Comparison of ENCODE assay signal across 8 cellular contexts in the genomic region with DNA sequence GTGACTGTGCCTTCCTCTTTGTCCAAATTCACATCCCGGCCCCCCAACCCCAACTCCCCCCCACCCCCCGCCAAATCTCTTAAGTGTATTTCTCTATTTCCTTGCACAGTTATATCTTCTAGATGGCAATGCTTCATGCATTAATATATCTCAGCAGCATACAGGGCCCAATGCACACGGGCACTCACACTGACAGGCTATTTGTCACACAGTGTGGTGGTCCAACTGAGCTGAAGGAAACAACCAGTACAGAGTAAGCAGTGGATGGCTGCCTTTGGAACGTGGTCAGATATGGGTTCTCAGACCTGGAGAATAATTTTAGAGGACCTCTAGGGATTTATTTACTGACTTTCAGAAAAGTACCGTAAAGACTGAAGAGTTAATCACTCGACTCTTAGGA. TPM values are rescaled to one million over a fixed set of nuclear protein-coding genes. Genes with fewer than 3 reads are reported as not detected.
A peak's percentile ranks its signal among the peaks of the same experiment; 100 is the strongest.
DNase-seq lines count a peak whose midpoint lies in the region; ATAC-seq and TF ChIP-seq lines count a peak whose summit lies in the region.

No MANE protein-coding gene starts in this region.

- peaks cover 8% of the 10 kb centered on the region for H3F3A ChIP-seq in neural progenitor cell (ENCODE audit: low read depth)

- H3K4me1 Mint-ChIP-seq in Calu3 (ENCODE audit: low read depth, unreplicated experiment) (peaks cover 18% of the 10 kb centered on the region), neural progenitor cell (peaks cover 6% of the 10 kb centered on the region), nephron progenitor cell (no peaks in the 10 kb centered on the region)

- no peaks in the 10 kb centered on the region for H3K9me3 Mint-ChIP-seq in Calu3 (ENCODE audit: low read depth, unreplicated experiment)
- H3K9me3 Mint-ChIP-seq in neural progenitor cell: peaks cover 4% of the 10 kb centered on the region
- peaks cover 28% of the 10 kb centered on the region for H3K9me3 Mint-ChIP-seq in nephron progenitor cell

- H3K4me3 Mint-ChIP-seq in Calu3 (ENCODE audit: low read depth, unreplicated experiment) (no peak overlapping the region), neural progenitor cell (no peak overlapping the region), nephron progenitor cell (no peak overlapping the region)

- peak overlapping the region; percentile 79 for H2AFZ ChIP-seq in neural progenitor cell (replicated peaks)

- peak overlapping the region; percentile 88 for H3K4me2 ChIP-seq in neural progenitor cell

- no peak for TF ChIP-seq CTCF in Calu3 (IDR thresholded peaks at IDR 0.05; ENCODE audit: unreplicated experiment)
- TF ChIP-seq CTCF in neural progenitor cell (IDR thresholded peaks at IDR 0.05): no peak
- TF ChIP-seq CTCF in nephron progenitor cell (IDR thresholded peaks at IDR 0.05): no peak

- no peaks in the 10 kb centered on the region for H4K20me1 ChIP-seq in neural progenitor cell (ENCODE audit: low read depth)

- H3K36me3 Mint-ChIP-seq in Calu3 (ENCODE audit: insufficient read depth, unreplicated experiment): peaks cover 12% of the 10 kb centered on the region
- H3K36me3 Mint-ChIP-seq in neural progenitor cell: peaks cover 1% of the 10 kb centered on the region
- H3K36me3 Mint-ChIP-seq in nephron progenitor cell (ENCODE audit: low read depth): peaks cover 24% of the 10 kb centered on the region

- no peaks in the 10 kb centered on the region for H3K36me3 ChIP-seq in effector memory CD4-positive, alpha-beta T cell (ENCODE audit: control insufficient read depth, insufficient read depth, low read length)
- H3K36me3 ChIP-seq in neural progenitor cell: no peaks in the 10 kb centered on the region

- ATAC-seq in HG02623 (IDR thresholded peaks at IDR 0.05; ENCODE audit: unreplicated experiment) (no peak), GM18873 (IDR thresholded peaks at IDR 0.05; ENCODE audit: low FRiP score, unreplicated experiment) (no peak)

- intact Hi-C loops in Calu3 (cut with micrococcal nuclease; ENCODE audit: unreplicated experiment): no loop called here

- no TSS peak for BruUV-seq in Calu3 (replicated peaks; lab: Mats Ljungman, UMichigan)

- H3K27me3 Mint-ChIP-seq in Calu3 (ENCODE audit: unreplicated experiment) (no peaks in the 10 kb centered on the region), neural progenitor cell (ENCODE audit: insufficient read depth, low read depth) (peaks cover 3% of the 10 kb centered on the region), nephron progenitor cell (ENCODE audit: low read depth, poor library complexity) (peaks cover 14% of the 10 kb centered on the region)

- DNase-seq in Calu3 (no peak), Kasumi-1 (lab: John Stamatoyannopoulos, UW) (peak; percentile 56 to 70), neural progenitor cell (ENCODE audit: low spot score) (no peak), NCI-H748 treated with DMSO at 0.1 percent for 48 hours (lab: John Stamatoyannopoulos, UW) (no peak), nephron progenitor cell (no peak)
- no peak for DNase-seq in effector memory CD4-positive, alpha-beta T cell

- CTCF ChIA-PET in Calu3 (lab: Charles Lee): no interaction called here

- H3K4me1 ChIP-seq in effector memory CD4-positive, alpha-beta T cell (ENCODE audit: control insufficient read depth, insufficient read depth, low read length, poor library complexity, severe bottlenecking): peaks cover 19% of the 10 kb centered on the region
- peaks cover 8% of the 10 kb centered on the region for H3K4me1 ChIP-seq in neural progenitor cell

- peaks cover 30% of the 10 kb centered on the region for H3K79me2 ChIP-seq in neural progenitor cell (ENCODE audit: low read depth)

- no peaks in the 10 kb centered on the region for H3K27me3 ChIP-seq in effector memory CD4-positive, alpha-beta T cell (replicated peaks; ENCODE audit: control insufficient read depth, insufficient read depth, low read length, poor library complexity, severe bottlenecking)
- peaks cover 20% of the 10 kb centered on the region for H3K27me3 ChIP-seq in neural progenitor cell

- peak overlapping the region; percentile 80 for H3K9ac ChIP-seq in neural progenitor cell

- H3K27ac Mint-ChIP-seq in Calu3 (ENCODE audit: unreplicated experiment): peak overlapping the region; percentile 83
- no peak overlapping the region for H3K27ac Mint-ChIP-seq in neural progenitor cell
- no peak overlapping the region for H3K27ac Mint-ChIP-seq in nephron progenitor cell

- H3K9me3 ChIP-seq in effector memory CD4-positive, alpha-beta T cell (ENCODE audit: control insufficient read depth, low read length): no peaks in the 10 kb centered on the region
- H3K9me3 ChIP-seq in neural progenitor cell (ENCODE audit: low read depth): no peaks in the 10 kb centered on the region

- peak overlapping the region; percentile 99 for H3K4me3 ChIP-seq in effector memory CD4-positive, alpha-beta T cell (ENCODE audit: insufficient read depth, low read depth, low read length, poor library complexity, severe bottlenecking)
- peak overlapping the region; percentile 74 for H3K4me3 ChIP-seq in neural progenitor cell

- peak overlapping the region; percentile 89 for H3K27ac ChIP-seq in effector memory CD4-positive, alpha-beta T cell (ENCODE audit: insufficient read depth, low read length, poor library complexity, severe bottlenecking)
- H3K27ac ChIP-seq in neural progenitor cell: no peak overlapping the region

RNA-seq across cellular contexts. Expression of gene EXOC1, which starts 0.7 kb away (rescaled TPM):
- 25.2 and 28.2 TPM in 2 replicates for total RNA-seq in Calu3 (2022)
- total RNA-seq in neural progenitor cell (ENCODE audit: low replicate concordance): 39.0 and 52.0 TPM in 2 replicates

RNA-seq across cellular contexts. Expression of gene EXOC1L, which starts 34.5 kb away (rescaled TPM):
- total RNA-seq in Calu3 (2022): not detected in 2 replicates
- not detected in 2 replicates for total RNA-seq in neural progenitor cell (ENCODE audit: low replicate concordance)

Comparison
In these comparisons a context has a peak if more than half of its experiments do, and no peak if none do; other contexts are left out.
1. DNase-seq: peak in Kasumi-1 (2 of 2); none in Calu3 (single experiment), effector memory CD4-positive, alpha-beta T cell (0 of 3), neural progenitor cell (single experiment), NCI-H748 treated with DMSO at 0.1 percent for 48 hours (single experiment) and nephron progenitor cell (single experiment).